ENCODE assay signal across 8 cellular contexts in genomic region chr1:32773018-32773763, GRCh38. TPM values are rescaled to one million over a fixed set of nuclear protein-coding genes. Genes with fewer than 3 reads are reported as not detected.
DNase-seq lines count a peak whose midpoint lies in the region; ATAC-seq and TF ChIP-seq lines count a peak whose summit lies in the region.

No MANE protein-coding gene starts in this region.

- H3K36me3 ChIP-seq in OCI-LY1 (ENCODE audit: insufficient read depth, low read length): peaks cover 25% of the 10 kb centered on the region

- no peak overlapping the region for H3K9ac ChIP-seq in OCI-LY1 (ENCODE audit: low read length)

- no peak overlapping the region for H3K4me3 ChIP-seq in OCI-LY1 (ENCODE audit: low read depth, low read length, poor library complexity, severe bottlenecking)

- H3K9me3 ChIP-seq in OCI-LY1 (ENCODE audit: low read length): no peaks in the 10 kb centered on the region

- TF ChIP-seq CTCF in OCI-LY1 (IDR thresholded peaks at IDR 0.05; ENCODE audit: low read length): peak; percentile 98

- no peaks in the 10 kb centered on the region for H3K79me2 ChIP-seq in OCI-LY1 (ENCODE audit: insufficient read depth, low read length)

- peak; percentile 92 for DNase-seq in DMS53 (lab: John Stamatoyannopoulos, UW)
- DNase-seq in HUDEP-2 (lab: John Stamatoyannopoulos, UW; ENCODE audit: unreplicated experiment in 76 of 76): peak in 68 of 76 experiments; percentile 8 to 82 (median 66)
- peak; percentile 90 for DNase-seq in activated CD8-positive, alpha-beta memory T cell treated with anti-CD3 and anti-CD28 coated beads, Interleukin-2, amount 50 U/mL, for 48 hours
- DNase-seq in epithelial cell of prostate (ENCODE audit: low read depth, low spot score): no peak
- peak; percentile 77 for DNase-seq in myocyte (ENCODE audit: low read depth)
- peak; percentile 46 to 56 for DNase-seq in stimulated activated CD8-positive, alpha-beta memory T cell treated with anti-CD3 and anti-CD28 coated beads, Interleukin-7, amount 100 ng/mL, for 4 hours (ENCODE audit: low read depth in 2 of 2)

- no peak overlapping the region for H3K4me2 ChIP-seq in OCI-LY1 (ENCODE audit: low read length)

- H2AFZ ChIP-seq in OCI-LY1 (ENCODE audit: low read length): no peak overlapping the region

- H3K27ac ChIP-seq in OCI-LY1 (ENCODE audit: low read depth, low read length, poor library complexity, severe bottlenecking) (no peak overlapping the region), epithelial cell of prostate (peak overlapping the region; percentile 58)

- no peaks in the 10 kb centered on the region for H3K4me1 ChIP-seq in OCI-LY1 (ENCODE audit: insufficient read depth, low read length, severe bottlenecking)

- no peak for ATAC-seq in GM19467 (IDR thresholded peaks at IDR 0.05; ENCODE audit: unreplicated experiment)

- no peaks in the 10 kb centered on the region for H3K9me2 ChIP-seq in OCI-LY1 (ENCODE audit: low read depth, low read length)

- no peaks in the 10 kb centered on the region for H3K27me3 ChIP-seq in OCI-LY1 (ENCODE audit: insufficient read depth, low read length)

- H3F3A ChIP-seq in OCI-LY1 (ENCODE audit: insufficient read depth, low read length): no peaks in the 10 kb centered on the region

- no peaks in the 10 kb centered on the region for H4K20me1 ChIP-seq in OCI-LY1 (ENCODE audit: insufficient read depth, low read length)

RNA-seq across cellular contexts. Expression of gene YARS1, which starts 44.0 kb away (rescaled TPM):
- 76.2 and 79.9 TPM in 2 replicates for total RNA-seq in myocyte
- polyA plus RNA-seq in myocyte (2012): 134 TPM

RNA-seq across cellular contexts. Expression of gene S100PBP, which starts 44.3 kb away (rescaled TPM):
- 18.4 and 27.9 TPM in 2 replicates for total RNA-seq in myocyte
- polyA plus RNA-seq in myocyte (2012): 19.4 TPM
